ENCODE assay signal across 2 cellular contexts in genomic region chr3:100756441-100756840, GRCh38.
TF ChIP-seq lines count a peak whose summit lies in the region.

No MANE protein-coding gene starts in this region.

TF ChIP-seq in liver, 16 proteins besides CTCF, POLR2A, EP300 and RAD21:
- TF ChIP-seq ATF3 (IDR thresholded peaks at IDR 0.05) (no peak), HNF4A (conservative IDR thresholded peaks at IDR 0.05) (peak; percentile 94 to 95), ZBTB33 (IDR thresholded peaks at IDR 0.05) (peak; percentile 54), REST (IDR thresholded peaks at IDR 0.05) (no peak), FOXA1 (IDR thresholded peaks at IDR 0.05) (no peak), SP1 (IDR thresholded peaks at IDR 0.05) (peak; percentile 89), GABPA (IDR thresholded peaks at IDR 0.05 in 1 of 2, conservative IDR thresholded peaks at IDR 0.05 in 1 of 2) (no peak), NR2F2 (IDR thresholded peaks at IDR 0.05) (no peak), RXRA (IDR thresholded peaks at IDR 0.05) (peak; percentile 52 to 73), EGR1 (IDR thresholded peaks at IDR 0.05; ENCODE audit: low read depth in 2 of 2) (peak in 1 of 2 donors; percentile 40), YY1 (IDR thresholded peaks at IDR 0.05) (peak; percentile 93), HNF4G (IDR thresholded peaks at IDR 0.05) (peak; percentile 84), FOXA2 (IDR thresholded peaks at IDR 0.05) (peak; percentile 31), JUND (IDR thresholded peaks at IDR 0.05) (peak; percentile 52 to 56), TAF1 (conservative IDR thresholded peaks at IDR 0.05) (no peak), MAX (IDR thresholded peaks at IDR 0.05) (peak; percentile 33)

TF ChIP-seq in HEK293T, 16 proteins besides CTCF, POLR2A, EP300 and RAD21 (continued from another document):
- TF ChIP-seq ARNT (IDR thresholded peaks at IDR 0.05) = no peak
- no peak for TF ChIP-seq HDGF (IDR thresholded peaks at IDR 0.05; ENCODE audit: borderline replicate concordance)
- no peak for TF ChIP-seq PKNOX1 (IDR thresholded peaks at IDR 0.05)
- no peak for TF ChIP-seq BHLHE40 (IDR thresholded peaks at IDR 0.05; ENCODE audit: borderline replicate concordance)
- no peak for TF ChIP-seq ZNF384 (IDR thresholded peaks at IDR 0.05)
